In the genomic region with DNA sequence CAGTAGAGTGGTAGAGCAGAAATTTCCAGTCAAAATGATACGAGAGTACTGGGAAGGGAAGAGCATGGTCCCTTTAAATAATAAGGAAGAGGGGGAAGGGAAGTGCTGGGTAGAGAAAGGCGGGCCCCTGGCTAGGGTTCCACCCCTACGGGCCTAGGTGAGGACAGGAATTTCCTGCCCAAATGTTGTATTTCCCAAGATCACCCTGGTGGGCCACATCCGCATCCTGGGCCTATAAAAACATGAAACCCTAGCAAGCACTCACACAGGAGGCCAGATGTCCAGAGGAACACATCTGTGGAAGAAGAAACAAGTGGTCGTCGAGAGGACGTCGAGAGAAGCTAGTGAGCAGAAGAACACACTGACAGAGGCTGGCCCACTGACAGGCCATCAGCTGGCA, we compare ENCODE assay signal across 38 cellular contexts.
"Had no signal": no experiment of that assay in that cellular context is flagged by ENCODE, and none has a peak within 500 bp of the region (broad histone marks: within the 10 kb centered on the region; RNA-seq: fewer than 3 reads in every experiment).

No MANE protein-coding gene starts in this region.

- ATAC-seq: activated CD8-positive, alpha-beta T cell treated with anti-CD3 and anti-CD28 coated beads for 36 hours; activated naive CD4-positive, alpha-beta T cell treated with anti-CD3 and anti-CD28 coated beads, Interleukin-2, amount 50 U/mL, for 72 hours; activated T-cell treated with anti-CD3 and anti-CD28 coated beads, Interleukin-2, amount 50 U/mL, for 4 hours; activated T-cell treated with anti-CD3 and anti-CD28 coated beads, Interleukin-2, amount 50 U/mL, for 72 hours; activated T-helper 17 cell treated with anti-CD3 and anti-CD28 coated beads, Interleukin-2, amount 50 U/mL, for 72 hours; body of pancreas had no signal

- H3K27ac ChIP-seq: adrenal gland, body of pancreas, brain microvascular endothelial cell, breast epithelium, VCaP had no signal

- FAIRE-seq: astrocyte, TTC549 had no signal

- H3K27me3 ChIP-seq: adrenal gland, body of pancreas, brain microvascular endothelial cell, breast epithelium had no signal

- H3K9me3 Mint-ChIP-seq: activated B cell treated with CpG ODN at 0.5 μM for 24 hours; activated CD4-positive, alpha-beta memory T cell treated with anti-CD3 and anti-CD28 coated beads for 36 hours; activated CD4-positive, alpha-beta T cell treated with anti-CD3 and anti-CD28 coated beads, Interleukin-2, amount 10 ng/mL, durations not matched to agents 24 days and 14 days; activated CD8-positive, alpha-beta T cell treated with anti-CD3 and anti-CD28 coated beads for 36 hours; activated naive CD4-positive, alpha-beta T cell treated with anti-CD3 and anti-CD28 coated beads for 36 hours; activated naive CD4-positive, alpha-beta T cell treated with anti-CD3 and anti-CD28 coated beads, Interleukin-2, amount 50 U/mL, for 72 hours; activated naive CD8-positive, alpha-beta T cell treated with anti-CD3 and anti-CD28 coated beads for 36 hours; activated T-cell treated with anti-CD3 and anti-CD28 coated beads, Interleukin-2, amount 50 U/mL, for 4 hours; activated T-helper 17 cell treated with anti-CD3 and anti-CD28 coated beads, Interleukin-2, amount 50 U/mL, for 72 hours; T-helper 1 cell treated with Interleukin-12 subunit alpha and Interleukin-12 subunit beta and Interleukin-4 antibody, amounts not matched to agents 30 μg/mL and 1 μg/mL, for 36 hours; T-helper 2 cell treated with Interferon-gamma antibody and Interleukin-4, amounts not matched to agents 5 μg/mL and 100 μg/mL, for 36 hours had no signal

- H3K4me1 ChIP-seq: breast epithelium had no signal

- H3K36me3 Mint-ChIP-seq: activated CD4-positive, alpha-beta memory T cell treated with anti-CD3 and anti-CD28 coated beads for 36 hours; activated naive CD4-positive, alpha-beta T cell treated with anti-CD3 and anti-CD28 coated beads, Interleukin-2, amount 50 U/mL, for 72 hours; activated naive CD8-positive, alpha-beta T cell treated with anti-CD3 and anti-CD28 coated beads for 36 hours had no signal

- H3K27ac Mint-ChIP-seq: activated B cell treated with CpG ODN at 0.5 μM for 24 hours; activated CD4-positive, alpha-beta memory T cell treated with anti-CD3 and anti-CD28 coated beads for 36 hours; activated CD4-positive, alpha-beta T cell treated with anti-CD3 and anti-CD28 coated beads, Interleukin-2, amount 10 ng/mL, durations not matched to agents 24 days and 14 days; activated CD8-positive, alpha-beta T cell treated with anti-CD3 and anti-CD28 coated beads for 36 hours; activated naive CD4-positive, alpha-beta T cell treated with anti-CD3 and anti-CD28 coated beads for 36 hours; activated naive CD8-positive, alpha-beta T cell treated with anti-CD3 and anti-CD28 coated beads for 36 hours; activated T-cell treated with anti-CD3 and anti-CD28 coated beads, Interleukin-2, amount 50 U/mL, for 72 hours; activated T-helper 1 cell treated with anti-CD3 and anti-CD28 coated beads, Interleukin-12 subunit alpha, Interleukin-12 subunit beta, Interleukin-2, Interleukin-4 antibody, amounts not matched to agents 30 ng/mL and 10 ng/mL and 1 ng/mL, durations not matched to agents 14 hours and 24 hours and 36 hours; activated T-helper 17 cell treated with anti-CD3 and anti-CD28 coated beads, Interleukin-2, amount 50 U/mL, for 72 hours; T-helper 1 cell treated with Interleukin-12 subunit alpha and Interleukin-12 subunit beta and Interleukin-4 antibody, amounts not matched to agents 30 μg/mL and 1 μg/mL, for 36 hours; T-helper 2 cell treated with Interferon-gamma antibody and Interleukin-4, amounts not matched to agents 5 μg/mL and 100 μg/mL, for 36 hours had no signal

- H3K4me3 ChIP-seq: adrenal gland, body of pancreas, breast epithelium had no signal

- H3K36me3 ChIP-seq: adrenal gland, brain microvascular endothelial cell, breast epithelium had no signal

- H3K4me3 Mint-ChIP-seq: activated B cell treated with CpG ODN at 0.5 μM for 24 hours; activated CD4-positive, alpha-beta memory T cell treated with anti-CD3 and anti-CD28 coated beads for 36 hours; activated CD4-positive, alpha-beta T cell treated with anti-CD3 and anti-CD28 coated beads, Interleukin-2, amount 10 ng/mL, durations not matched to agents 24 days and 14 days; activated CD8-positive, alpha-beta T cell treated with anti-CD3 and anti-CD28 coated beads for 36 hours; activated naive CD4-positive, alpha-beta T cell treated with anti-CD3 and anti-CD28 coated beads for 36 hours; activated naive CD8-positive, alpha-beta T cell treated with anti-CD3 and anti-CD28 coated beads for 36 hours; activated T-cell treated with anti-CD3 and anti-CD28 coated beads, Interleukin-2, amount 50 U/mL, for 4 hours; activated T-cell treated with anti-CD3 and anti-CD28 coated beads, Interleukin-2, amount 50 U/mL, for 72 hours; activated T-helper 1 cell treated with anti-CD3 and anti-CD28 coated beads, Interleukin-12 subunit alpha, Interleukin-12 subunit beta, Interleukin-2, Interleukin-4 antibody, amounts not matched to agents 30 ng/mL and 10 ng/mL and 1 ng/mL, durations not matched to agents 14 hours and 24 hours and 36 hours; activated T-helper 17 cell treated with anti-CD3 and anti-CD28 coated beads, Interleukin-2, amount 50 U/mL, for 72 hours; T-helper 1 cell treated with Interleukin-12 subunit alpha and Interleukin-12 subunit beta and Interleukin-4 antibody, amounts not matched to agents 30 μg/mL and 1 μg/mL, for 36 hours; T-helper 2 cell treated with Interferon-gamma antibody and Interleukin-4, amounts not matched to agents 5 μg/mL and 100 μg/mL, for 36 hours had no signal

- H3K9me3 ChIP-seq: adrenal gland, body of pancreas, breast epithelium had no signal

- DNase-seq: activated B cell treated with CpG ODN at 0.5 μM for 24 hours; activated CD4-positive, alpha-beta memory T cell treated with anti-CD3 and anti-CD28 coated beads for 36 hours; activated CD4-positive, alpha-beta T cell treated with anti-CD3 and anti-CD28 coated beads for 4 hours; activated CD4-positive, alpha-beta T cell treated with anti-CD3 and anti-CD28 coated beads, Interleukin-2, amount 10 ng/mL, durations not matched to agents 24 days and 14 days; activated CD4-positive, alpha-beta T cell treated with anti-CD3 and anti-CD28 coated beads, Interleukin-2, amount 50 U/mL, for 1 hour; activated CD4-positive, alpha-beta T cell treated with anti-CD3 and anti-CD28 coated beads, Interleukin-2, amount 50 U/mL, for 4 hours; activated CD4-positive, CD25-positive, alpha-beta regulatory T cell treated with anti-CD3 and anti-CD28 coated beads, Interleukin-2, amount 50 U/mL, for 72 hours; activated CD8-positive, alpha-beta memory T cell treated with anti-CD3 and anti-CD28 coated beads, Interleukin-2, amount 50 U/mL, for 4 hours; activated CD8-positive, alpha-beta T cell treated with anti-CD3 and anti-CD28 coated beads for 36 hours; activated effector memory CD4-positive, alpha-beta T cell treated with anti-CD3 and anti-CD28 coated beads, Interleukin-2, amount 50 U/mL, for 16 hours; activated gamma-delta T cell treated with Interleukin-2 at 50 U/mL for 16 hours; activated naive CD4-positive, alpha-beta T cell; activated naive CD4-positive, alpha-beta T cell treated with anti-CD3 and anti-CD28 coated beads for 36 hours; activated naive CD4-positive, alpha-beta T cell treated with anti-CD3 and anti-CD28 coated beads, Interleukin-2, amount 50 U/mL, for 16 hours; activated naive CD8-positive, alpha-beta T cell treated with anti-CD3 and anti-CD28 coated beads for 36 hours; activated T-cell treated with anti-CD3 and anti-CD28 coated beads for 4 hours; activated T-cell treated with anti-CD3 and anti-CD28 coated beads, Interleukin-2, amount 50 U/mL, for 1 hour; activated T-cell treated with anti-CD3 and anti-CD28 coated beads, Interleukin-2, amount 50 U/mL, for 4 hours; activated T-cell treated with anti-CD3 and anti-CD28 coated beads, Interleukin-2, amount 50 U/mL, for 72 hours; adrenal gland; amniotic stem cell; aorta; body of pancreas; brain microvascular endothelial cell; central memory CD4-positive, alpha-beta T cell; cerebellar nuclear complex; T-helper 1 cell; T-helper 2 cell; T-helper 9 cell had no signal

- H3K27me3 Mint-ChIP-seq: activated B cell treated with CpG ODN at 0.5 μM for 24 hours; activated CD4-positive, alpha-beta T cell treated with anti-CD3 and anti-CD28 coated beads, Interleukin-2, amount 10 ng/mL, durations not matched to agents 24 days and 14 days had no signal

- H3K4me1 Mint-ChIP-seq: activated CD4-positive, alpha-beta T cell treated with anti-CD3 and anti-CD28 coated beads, Interleukin-2, amount 10 ng/mL, durations not matched to agents 24 days and 14 days; activated T-helper 17 cell treated with anti-CD3 and anti-CD28 coated beads, Interleukin-2, amount 50 U/mL, for 72 hours had no signal
